3 cellular contexts compared by ENCODE assay signal in genomic region chr3:184178522-184179138, GRCh38.
TF ChIP-seq lines count a peak whose summit lies in the region.

No MANE protein-coding gene starts in this region.

TF ChIP-seq in SK-N-SH, 30 proteins besides CTCF, POLR2A, EP300 and RAD21:
- no peak for TF ChIP-seq SMC3 (IDR thresholded peaks at IDR 0.05; ENCODE audit: low read depth, low read length)

TF ChIP-seq in SK-N-SH treated with all-trans-retinoic acid at 6 μM for 48 hours, 23 proteins besides CTCF, POLR2A, EP300 and RAD21:
- TF ChIP-seq ZFP30 (CRISPR knock-in tag; IDR thresholded peaks at IDR 0.05) (no peak), ZNF8 (CRISPR knock-in tag; IDR thresholded peaks at IDR 0.05) (no peak), BACH2 (CRISPR knock-in tag; IDR thresholded peaks at IDR 0.05; ENCODE audit: borderline replicate concordance) (no peak), PATZ1 (CRISPR knock-in tag; IDR thresholded peaks at IDR 0.05; ENCODE audit: borderline replicate concordance) (no peak), ESRRG (CRISPR knock-in tag; IDR thresholded peaks at IDR 0.05) (no peak), POU6F1 (CRISPR knock-in tag; IDR thresholded peaks at IDR 0.05; ENCODE audit: borderline replicate concordance, low read depth) (no peak)

TF ChIP-seq in H1, 55 proteins besides CTCF, POLR2A, EP300 and RAD21:
- TF ChIP-seq ZNF274 (IDR thresholded peaks at IDR 0.05; ENCODE audit: borderline replicate concordance, extremely low read depth, low read length) (no peak), FOSL1 (IDR thresholded peaks at IDR 0.05; ENCODE audit: insufficient read depth, low read depth, low read length) (no peak), KDM1A (IDR thresholded peaks at IDR 0.05; ENCODE audit: borderline replicate concordance, low read length) (no peak), KDM4A (IDR thresholded peaks at IDR 0.05; ENCODE audit: low read depth, low read length, severe bottlenecking) (no peak), PHF8 (conservative IDR thresholded peaks at IDR 0.05; ENCODE audit: low read depth, low read length) (no peak), TEAD4 (IDR thresholded peaks at IDR 0.05; ENCODE audit: low read depth, low read length) (no peak), JUND (IDR thresholded peaks at IDR 0.05; ENCODE audit: low read length) (no peak), BACH1 (IDR thresholded peaks at IDR 0.05; ENCODE audit: low read length) (no peak), RFX5 (IDR thresholded peaks at IDR 0.05; ENCODE audit: borderline replicate concordance, low read depth, low read length) (no peak), BCL11A (IDR thresholded peaks at IDR 0.05; ENCODE audit: low read depth in 2 of 2, low read length in 2 of 2) (no peak), HDAC6 (IDR thresholded peaks at IDR 0.05; ENCODE audit: low read depth, low read length) (no peak), TAF1 (IDR thresholded peaks at IDR 0.05; ENCODE audit: low read depth, low read length) (no peak)
TF ChIP-seq in H1: peak in this region for 0.
